ENCODE assay signal across 14 cellular contexts in the genomic region with DNA sequence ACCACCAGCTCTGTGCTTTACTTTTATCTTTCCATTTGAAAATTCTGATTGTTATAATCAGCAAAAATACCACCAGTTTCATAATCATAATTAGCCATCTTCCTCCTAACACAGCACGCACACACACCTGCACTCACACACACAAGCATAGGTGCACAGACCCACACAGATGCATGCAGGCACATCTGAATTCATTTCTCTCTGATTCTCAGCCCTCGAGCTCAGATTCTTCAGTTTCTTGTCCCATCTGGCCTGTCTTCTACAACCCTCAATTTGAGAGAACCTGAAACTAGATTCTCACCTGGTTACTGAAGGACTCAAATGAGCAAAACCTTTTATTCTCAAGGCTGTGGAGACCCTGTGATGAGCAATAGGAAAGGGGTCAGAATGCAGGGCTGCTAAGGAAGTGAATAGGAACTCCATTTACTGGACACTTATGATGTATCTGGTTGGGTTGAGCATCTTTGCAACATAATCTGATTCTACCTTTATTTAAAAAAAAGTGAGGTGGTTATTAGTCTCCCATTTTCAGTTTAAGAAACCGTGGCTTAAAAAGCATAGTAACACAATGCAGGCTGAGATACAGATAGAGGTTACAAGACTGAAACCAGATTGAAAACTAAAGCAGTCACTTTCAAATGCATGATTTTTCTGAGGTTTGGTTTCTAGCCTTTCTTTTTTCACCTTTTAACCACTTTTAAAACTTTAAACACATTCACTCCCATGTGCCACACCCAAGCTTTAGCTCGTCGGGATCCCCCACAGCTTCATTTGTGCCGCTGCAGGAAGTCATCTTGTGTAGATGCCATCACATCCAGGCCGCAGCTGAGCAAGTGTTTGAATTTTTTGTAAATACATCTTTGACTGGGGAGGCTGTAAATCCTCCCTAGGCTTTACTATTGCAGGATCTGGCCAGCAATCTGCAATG. TPM values are rescaled to one million over a fixed set of nuclear protein-coding genes. Genes with fewer than 3 reads are reported as not detected.
DNase-seq lines count a peak whose midpoint lies in the region; ATAC-seq and TF ChIP-seq lines count a peak whose summit lies in the region.
"Had no signal": no experiment of that assay in that cellular context is flagged by ENCODE, and none has a peak within 500 bp of the region (broad histone marks: within the 10 kb centered on the region; RNA-seq: fewer than 3 reads in every experiment).

No MANE protein-coding gene starts in this region.

- POLR2A ChIA-PET in activated CD4-positive, alpha-beta memory T cell treated with anti-CD3 and anti-CD28 coated beads for 36 hours (lab: Charles Lee), result interaction anchor here (1.5 to 1.8 kb wide), 2 partner anchors 63 to 325 kb away, joined by 4 to 6 read pairs; no protein-coding TSS in a partner anchor

- CTCF ChIA-PET in activated CD4-positive, alpha-beta memory T cell treated with anti-CD3 and anti-CD28 coated beads for 36 hours (lab: Charles Lee), result interaction anchor here (1.1 to 2.8 kb wide), 4 partner anchors 12 to 308 kb away, joined by 3 to 10 read pairs (median 4); no protein-coding TSS in a partner anchor

- no peak for TF ChIP-seq CTCF in progenitor cell of endocrine pancreas (IDR thresholded peaks at IDR 0.05; ENCODE audit: unreplicated experiment)

- H3K27me3 Mint-ChIP-seq in activated CD4-positive, alpha-beta memory T cell treated with anti-CD3 and anti-CD28 coated beads for 36 hours, result peaks cover 1% of the 10 kb centered on the region
- peaks cover 3% of the 10 kb centered on the region for H3K27me3 Mint-ChIP-seq in progenitor cell of endocrine pancreas

- peak; percentile 52 to 58 for ATAC-seq in activated CD4-positive, CD25-positive, alpha-beta regulatory T cell treated with anti-CD3 and anti-CD28 coated beads, Interleukin-2, amount 50 U/mL, for 24 hours
- ATAC-seq in stimulated activated naive CD8-positive, alpha-beta T cell treated with anti-CD3 and anti-CD28 coated beads, Interleukin-15, Interleukin-2, amounts not matched to agents 100 U/mL and 50 U/mL, for 24 hours, result peak; percentile 70
- ATAC-seq in GM21381 (IDR thresholded peaks at IDR 0.05; ENCODE audit: unreplicated experiment) (no peak), GM21619 (IDR thresholded peaks at IDR 0.05; ENCODE audit: unreplicated experiment) (no peak)

- peaks cover 62% of the 10 kb centered on the region for H3K4me1 Mint-ChIP-seq in activated CD4-positive, alpha-beta memory T cell treated with anti-CD3 and anti-CD28 coated beads for 36 hours (ENCODE audit: low read depth)
- no peaks in the 10 kb centered on the region for H3K4me1 Mint-ChIP-seq in progenitor cell of endocrine pancreas (ENCODE audit: low read depth)

- DNase-seq in activated CD4-positive, CD25-positive, alpha-beta regulatory T cell (lab: John Stamatoyannopoulos, UW), result no peak
- DNase-seq in activated CD4-positive, alpha-beta memory T cell treated with anti-CD3 and anti-CD28 coated beads for 36 hours, result peak; percentile 75
- peak; percentile 43 for DNase-seq in effector CD4-positive, alpha-beta T cell
- peak; percentile 32 for DNase-seq in stimulated activated naive CD8-positive, alpha-beta T cell treated with anti-CD3 and anti-CD28 coated beads, Interleukin-15, Interleukin-2, amounts not matched to agents 100 U/mL and 50 U/mL, for 24 hours
- no peak for DNase-seq in progenitor cell of endocrine pancreas (ENCODE audit: low spot score, unreplicated experiment)
- DNase-seq: caudate nucleus, H7, NCI-H345, SHP77 treated with DMSO at 0.1 percent for 48 hours had no signal

- H3K9me3 Mint-ChIP-seq in activated CD4-positive, alpha-beta memory T cell treated with anti-CD3 and anti-CD28 coated beads for 36 hours, result peaks cover 13% of the 10 kb centered on the region
- peaks cover 19% of the 10 kb centered on the region for H3K9me3 Mint-ChIP-seq in progenitor cell of endocrine pancreas (ENCODE audit: low read depth)

- H3K36me3 Mint-ChIP-seq in activated CD4-positive, alpha-beta memory T cell treated with anti-CD3 and anti-CD28 coated beads for 36 hours, result peaks cover 12% of the 10 kb centered on the region
- H3K36me3 Mint-ChIP-seq in progenitor cell of endocrine pancreas (ENCODE audit: insufficient read depth), result peaks cover 2% of the 10 kb centered on the region

- intact Hi-C loops in activated CD4-positive, alpha-beta memory T cell treated with anti-CD3 and anti-CD28 coated beads for 36 hours (cut with micrococcal nuclease), result loop anchor here (1.0 to 5.0 kb wide), 2 partner anchors 62 to 326 kb away; no protein-coding TSS in a partner anchor

- peak overlapping the region; percentile 21 for H3K4me3 Mint-ChIP-seq in activated CD4-positive, alpha-beta memory T cell treated with anti-CD3 and anti-CD28 coated beads for 36 hours
- H3K4me3 Mint-ChIP-seq in progenitor cell of endocrine pancreas (ENCODE audit: low read depth), result no peak overlapping the region

- H3K27ac Mint-ChIP-seq in activated CD4-positive, alpha-beta memory T cell treated with anti-CD3 and anti-CD28 coated beads for 36 hours, result peak overlapping the region; percentile 68
- no peak overlapping the region for H3K27ac Mint-ChIP-seq in progenitor cell of endocrine pancreas

RNA-seq across cellular contexts. Expression of a gene that starts 9.4 kb away (rescaled TPM):
- total RNA-seq in activated CD4-positive, alpha-beta memory T cell treated with anti-CD3 and anti-CD28 coated beads for 36 hours, result not detected
- not detected in 2 replicates for total RNA-seq in progenitor cell of endocrine pancreas
- total RNA-seq: Daoy, H7, mononuclear cell had no signal

RNA-seq across cellular contexts. Expression of a gene that starts 25.7 kb away (rescaled TPM):
- not detected for total RNA-seq in activated CD4-positive, alpha-beta memory T cell treated with anti-CD3 and anti-CD28 coated beads for 36 hours
- not detected in 2 replicates for total RNA-seq in progenitor cell of endocrine pancreas
- total RNA-seq: Daoy, H7, mononuclear cell had no signal

RNA-seq across cellular contexts. Expression of a gene that starts 28.4 kb away (rescaled TPM):
- total RNA-seq in activated CD4-positive, alpha-beta memory T cell treated with anti-CD3 and anti-CD28 coated beads for 36 hours, result not detected
- not detected in 2 replicates for total RNA-seq in progenitor cell of endocrine pancreas
- total RNA-seq: Daoy, H7, mononuclear cell had no signal

RNA-seq across cellular contexts. Expression of a gene that starts 32.1 kb away (rescaled TPM):
- total RNA-seq in activated CD4-positive, alpha-beta memory T cell treated with anti-CD3 and anti-CD28 coated beads for 36 hours, result not detected
- not detected in 2 replicates for total RNA-seq in progenitor cell of endocrine pancreas
- total RNA-seq: Daoy, H7 had no signal

RNA-seq across cellular contexts. Expression of a gene that starts 38.5 kb away (rescaled TPM):
- not detected for total RNA-seq in activated CD4-positive, alpha-beta memory T cell treated with anti-CD3 and anti-CD28 coated beads for 36 hours
- total RNA-seq in progenitor cell of endocrine pancreas, result not detected in 2 replicates
- total RNA-seq: Daoy, H7, mononuclear cell had no signal

Comparison
In these comparisons a context has a peak if more than half of its experiments do, and no peak if none do; other contexts are left out.
1. ATAC-seq: peak in activated CD4-positive, CD25-positive, alpha-beta regulatory T cell treated with anti-CD3 and anti-CD28 coated beads, Interleukin-2, amount 50 U/mL, for 24 hours (2 of 2) and stimulated activated naive CD8-positive, alpha-beta T cell treated with anti-CD3 and anti-CD28 coated beads, Interleukin-15, Interleukin-2, amounts not matched to agents 100 U/mL and 50 U/mL, for 24 hours (single experiment); none in GM21381 (single experiment) and GM21619 (single experiment).
2. DNase-seq: peak in activated CD4-positive, alpha-beta memory T cell treated with anti-CD3 and anti-CD28 coated beads for 36 hours (single experiment), effector CD4-positive, alpha-beta T cell (single experiment) and stimulated activated naive CD8-positive, alpha-beta T cell treated with anti-CD3 and anti-CD28 coated beads, Interleukin-15, Interleukin-2, amounts not matched to agents 100 U/mL and 50 U/mL, for 24 hours (single experiment); none in activated CD4-positive, CD25-positive, alpha-beta regulatory T cell (0 of 4) and progenitor cell of endocrine pancreas (single experiment).